ENCODE assay signal across 18 cellular contexts in the genomic region with DNA sequence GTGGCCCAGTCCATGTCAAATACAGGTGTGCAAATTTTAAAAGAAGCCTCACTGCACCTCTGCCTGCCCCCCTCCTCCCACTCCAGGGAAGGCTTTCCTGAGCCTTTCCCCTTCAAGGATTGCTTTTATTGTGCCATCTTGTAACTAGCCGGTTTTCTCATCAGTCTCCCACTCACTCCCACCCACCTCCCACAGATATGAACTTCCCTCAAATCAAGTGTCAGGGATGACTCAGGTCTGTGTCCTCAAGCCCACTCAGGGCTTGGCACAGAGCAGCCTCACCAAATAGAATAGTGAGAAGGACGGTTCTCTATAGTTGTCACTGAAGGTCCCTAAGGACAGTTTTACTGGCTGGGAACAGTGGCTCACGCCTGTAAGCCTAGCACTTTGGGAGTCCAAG. TPM values are rescaled to one million over a fixed set of nuclear protein-coding genes. Genes with fewer than 3 reads are reported as not detected.
DNase-seq lines count a peak whose midpoint lies in the region; ATAC-seq and TF ChIP-seq lines count a peak whose summit lies in the region.
"Had no signal": no experiment of that assay in that cellular context is flagged by ENCODE, and none has a peak within 500 bp of the region (broad histone marks: within the 10 kb centered on the region; RNA-seq: fewer than 3 reads in every experiment).

No MANE protein-coding gene starts in this region.

- H3K4me1 ChIP-seq in HEK293 (ENCODE audit: control insufficient read depth, insufficient read depth, low read length): no peaks in the 10 kb centered on the region
- peaks cover 9 to 21% of the 10 kb centered on the region in 2 donors for H3K4me1 ChIP-seq in ascending aorta
- peaks cover 4% of the 10 kb centered on the region for H3K4me1 ChIP-seq in psoas muscle
- H3K4me1 ChIP-seq: Caco-2 had no signal

- TF ChIP-seq CTCF in HEK293 (tag by site-specific recombination; IDR thresholded peaks at IDR 0.05) (no peak), ascending aorta (IDR thresholded peaks at IDR 0.05) (no peak), psoas muscle (IDR thresholded peaks at IDR 0.05) (no peak)

- H3K36me3 ChIP-seq in HEK293 (ENCODE audit: control insufficient read depth in 2 of 2, insufficient read depth in 1 of 2, low read length in 2 of 2) (no peaks in the 10 kb centered on the region), ascending aorta (no peaks in the 10 kb centered on the region), psoas muscle (ENCODE audit: insufficient read depth in 1 of 2, low read depth in 1 of 2) (no peaks in the 10 kb centered on the region)

- whole genome bisulfite sequencing in psoas muscle, 3 donors: 64 to 81% (median 76%) methylated on average over 3 of the region's 3 CpGs

- no peak overlapping the region for H3K4me3 ChIP-seq in HEK293 (ENCODE audit: low read depth, low read length)
- no peak overlapping the region for H3K4me3 ChIP-seq in ascending aorta
- H3K4me3 ChIP-seq in psoas muscle: no peak overlapping the region
- H3K4me3 ChIP-seq: GM23338 had no signal

- H3K27me3 ChIP-seq in ascending aorta (no peaks in the 10 kb centered on the region), psoas muscle (ENCODE audit: insufficient read depth in 3 of 3, low read length in 2 of 3) (no peaks in the 10 kb centered on the region)

- ATAC-seq in psoas muscle (no peak), GM18873 (IDR thresholded peaks at IDR 0.05; ENCODE audit: low FRiP score, unreplicated experiment) (no peak)
- ATAC-seq: GM23338, Right ventricle myocardium inferior had no signal

- CTCF ChIA-PET in HEK293 (lab: Yijun Ruan, JAX): interaction anchor here (0.8 to 1.2 kb wide), 2 partner anchors 10 to 17 kb away, joined by 4 read pairs; no protein-coding TSS in a partner anchor

- H3K9me3 ChIP-seq in HEK293 (ENCODE audit: control insufficient read depth, insufficient read depth, low read depth, low read length): no peaks in the 10 kb centered on the region
- no peaks in the 10 kb centered on the region for H3K9me3 ChIP-seq in ascending aorta
- H3K9me3 ChIP-seq in psoas muscle: no peaks in the 10 kb centered on the region

- H3K27ac ChIP-seq in HEK293 (ENCODE audit: extremely low read depth, low read depth, low read length) (no peak overlapping the region), ascending aorta (peak overlapping the region; percentile 72 to 73), psoas muscle (peak overlapping the region; percentile 67)

- intact Hi-C loops in ascending aorta (cut with DNase I): no loop called here
- intact Hi-C loops in psoas muscle (cut with DNase I): no loop called here

- DNase-seq in CD1c-positive myeloid dendritic cell (ENCODE audit: extremely low spot score) (peak; percentile 75), ascending aorta (ENCODE audit: low spot score in 2 of 2) (no peak), psoas muscle (no peak)
- DNase-seq in activated CD8-positive, alpha-beta memory T cell treated with anti-CD3 and anti-CD28 coated beads, Interleukin-2, amount 50 U/mL, for 4 hours: no peak
- DNase-seq in activated CD4-positive, alpha-beta T cell treated with anti-CD3 and anti-CD28 coated beads for 1 hour: no peak
- DNase-seq: C1 segment of cervical spinal cord, Caco-2, DMS153, GF-D8, HCEC 1CT, NCI-H1694 treated with DMSO at 0.1 percent for 48 hours, NCI-H2107, NCI-H510A, NCI-H748 treated with DMSO at 0.1 percent for 48 hours had no signal

- POLR2A ChIA-PET in HEK293 (lab: Yijun Ruan, JAX): no interaction called here

TF ChIP-seq in HEK293, 187 proteins besides CTCF, POLR2A, EP300 and RAD21:
- TF ChIP-seq SCRT2 (tag by site-specific recombination; IDR thresholded peaks at IDR 0.05) (no peak), TCF7L2 (IDR thresholded peaks at IDR 0.05; ENCODE audit: borderline replicate concordance, low read depth, low read length) (no peak), EGR2 (tag by site-specific recombination; IDR thresholded peaks at IDR 0.05; ENCODE audit: low read depth) (peak; percentile 94), ZFHX2 (tag by site-specific recombination; conservative IDR thresholded peaks at IDR 0.05) (peak; percentile 94)

RNA-seq across cellular contexts. Expression of a gene that starts 43.0 kb away (rescaled TPM):
- 12.7 TPM for total RNA-seq in ascending aorta
- 10 to 100 TPM; 21.8 to 38.1 (median 34.7) TPM for total RNA-seq in psoas muscle
- 10 to 100 TPM; 15.6 to 35.9 (median 17.1) TPM for polyA plus RNA-seq in psoas muscle

RNA-seq across cellular contexts. Expression of a gene that starts 43.2 kb away (rescaled TPM):
- total RNA-seq in ascending aorta: not detected
- under 1 TPM; 0.17 to 0.94 (median 0.55) TPM for total RNA-seq in psoas muscle
- polyA plus RNA-seq in psoas muscle: 1 to 10 TPM in 1 of 3 donors, under 1 TPM in 2; 0.30 to 2.7 (median 0.40) TPM
